In the genomic region with DNA sequence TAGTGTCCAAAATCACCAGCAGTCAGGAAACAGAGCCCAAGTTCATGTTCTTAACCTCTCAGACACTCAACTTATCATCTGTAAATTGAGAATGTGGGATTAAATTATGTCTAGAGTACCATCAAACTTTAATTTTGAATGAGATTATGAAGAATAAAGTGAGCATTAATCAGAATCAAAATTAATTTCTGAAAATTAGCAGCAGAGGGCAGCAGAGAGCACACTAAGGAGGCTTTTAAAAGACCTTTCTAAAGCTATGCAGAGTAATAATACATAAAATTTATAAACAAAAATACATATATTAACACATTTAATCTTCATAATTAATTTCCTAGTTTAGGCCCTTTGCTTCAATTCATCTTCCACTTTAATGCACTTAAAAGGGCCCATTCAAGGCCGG, we compare ENCODE assay signal across 9 cellular contexts. TPM values are rescaled to one million over a fixed set of nuclear protein-coding genes. Genes with fewer than 3 reads are reported as not detected.
DNase-seq lines count a peak whose midpoint lies in the region; ATAC-seq, FAIRE-seq and TF ChIP-seq lines count a peak whose summit lies in the region.
"Had no signal": no experiment of that assay in that cellular context is flagged by ENCODE, and none has a peak within 500 bp of the region (broad histone marks: within the 10 kb centered on the region; RNA-seq: fewer than 3 reads in every experiment).

No MANE protein-coding gene starts in this region.

- intact Hi-C loops in dorsolateral prefrontal cortex (cut with DNase I), result no loop called here
- intact Hi-C loops in Right ventricle myocardium inferior (cut with DNase I), result loop anchor here (5.0 kb wide), 2 partner anchors 102 to 137 kb away; no protein-coding TSS in a partner anchor

- no peak for ATAC-seq in Right ventricle myocardium inferior
- ATAC-seq: mucosa of descending colon had no signal

- H3K9me3 ChIP-seq in parathyroid adenoma (ENCODE audit: control insufficient read depth, low read length), result no peaks in the 10 kb centered on the region
- H3K9me3 ChIP-seq: mucosa of descending colon had no signal

- in situ Hi-C loops in G401 (cut with HindIII; ENCODE audit: low sequenced_read_pairs), result no loop called here

- H3K27me3 ChIP-seq in dorsolateral prefrontal cortex (peaks cover 0 to 51% (median 7%) of the 10 kb centered on the region in 45 donors), parathyroid adenoma (ENCODE audit: control insufficient read depth, insufficient read depth, low read length) (no peaks in the 10 kb centered on the region)

- TF ChIP-seq POLR2A in GM12891 (IDR thresholded peaks at IDR 0.05; ENCODE audit: low read depth, low read length), result no peak

- peak; percentile 24 to 79 (median 64) for TF ChIP-seq CTCF in dorsolateral prefrontal cortex (IDR thresholded peaks at IDR 0.05 in 54 of 56, conservative IDR thresholded peaks at IDR 0.05 in 2 of 56; ENCODE audit: low read depth in 1 of 56, partially characterized antibody in 56 of 56)
- TF ChIP-seq CTCF in parathyroid adenoma (IDR thresholded peaks at IDR 0.05), result peak; percentile 21

- DNase-seq in G401 (ENCODE audit: low spot score) (peak; percentile 6), NCI-H1092 treated with DMSO at 0.1 percent for 48 hours (lab: John Stamatoyannopoulos, UW) (peak; percentile 14), dorsolateral prefrontal cortex (no peak), GM12891 (ENCODE audit: insufficient read length, low spot score) (no peak), MV-4-11 (lab: John Stamatoyannopoulos, UW) (no peak), Right ventricle myocardium inferior (ENCODE audit: missing footprints) (no peak)
- DNase-seq in stimulated activated CD4-positive, alpha-beta T cell treated with anti-CD3 and anti-CD28 coated beads, Interleukin-12 subunit alpha, Interleukin-12 subunit beta, amount 100 ng/mL, for 4 hours, result no peak

- no peak for FAIRE-seq in GM12891 (lab: Jason Lieb, UNC)

- H3K4me3 ChIP-seq in dorsolateral prefrontal cortex (no peak overlapping the region), parathyroid adenoma (ENCODE audit: low read depth, low read length) (no peak overlapping the region)
- H3K4me3 ChIP-seq: mucosa of descending colon had no signal

- H2AFZ ChIP-seq in parathyroid adenoma, result no peak overlapping the region

- H3K36me3 ChIP-seq in parathyroid adenoma (ENCODE audit: control insufficient read depth, insufficient read depth, low read length), result no peaks in the 10 kb centered on the region

- H3K9ac ChIP-seq in parathyroid adenoma, result no peak overlapping the region

- H3K79me2 ChIP-seq in parathyroid adenoma, result no peaks in the 10 kb centered on the region

- H3K27ac ChIP-seq in dorsolateral prefrontal cortex (no peak overlapping the region), parathyroid adenoma (no peak overlapping the region)

- no peak overlapping the region for H3K4me2 ChIP-seq in parathyroid adenoma (ENCODE audit: low read length)

- H3K4me1 ChIP-seq in parathyroid adenoma, result no peaks in the 10 kb centered on the region

TF ChIP-seq in GM12891, 5 proteins besides CTCF, POLR2A, EP300 and RAD21:
- TF ChIP-seq POU2F2 (IDR thresholded peaks at IDR 0.05; ENCODE audit: low read depth, low read length) (no peak), SPI1 (IDR thresholded peaks at IDR 0.05; ENCODE audit: low read depth, low read length) (no peak), POLR2AphosphoS5 (IDR thresholded peaks at IDR 0.05; ENCODE audit: low read depth, low read length) (no peak), TAF1 (IDR thresholded peaks at IDR 0.05; ENCODE audit: low read depth, low read length) (no peak), PAX5 (IDR thresholded peaks at IDR 0.05; ENCODE audit: insufficient read depth, low read length, severe bottlenecking) (no peak)

RNA-seq across cellular contexts. Expression of gene TASL, which starts 7.1 kb away (rescaled TPM):
- total RNA-seq in G401 (2014; rRNA removed; shearing (Covaris generic)), result not detected in 2 replicates
- 1 to 10 TPM in 50 of 120 experiments, under 1 TPM in 65, not detected in 5; 0.23 to 3.2 (median 0.90) TPM for total RNA-seq in dorsolateral prefrontal cortex
- polyA plus RNA-seq in GM12891 (2012; ENCODE audit: low read depth, missing spikeins), result 8.9 TPM
- total RNA-seq in Right ventricle myocardium inferior, result 0.68 TPM

Comparison
In these comparisons a context has a peak if more than half of its experiments do, and no peak if none do; other contexts are left out.
1. DNase-seq: peak in G401 (single experiment) and NCI-H1092 treated with DMSO at 0.1 percent for 48 hours (single experiment); none in dorsolateral prefrontal cortex (0 of 10), stimulated activated CD4-positive, alpha-beta T cell treated with anti-CD3 and anti-CD28 coated beads, Interleukin-12 subunit alpha, Interleukin-12 subunit beta, amount 100 ng/mL, for 4 hours (single experiment), GM12891 (single experiment), MV-4-11 (single experiment) and Right ventricle myocardium inferior (single experiment).